ENCODE assay signal across 1 cellular context in the genomic region with DNA sequence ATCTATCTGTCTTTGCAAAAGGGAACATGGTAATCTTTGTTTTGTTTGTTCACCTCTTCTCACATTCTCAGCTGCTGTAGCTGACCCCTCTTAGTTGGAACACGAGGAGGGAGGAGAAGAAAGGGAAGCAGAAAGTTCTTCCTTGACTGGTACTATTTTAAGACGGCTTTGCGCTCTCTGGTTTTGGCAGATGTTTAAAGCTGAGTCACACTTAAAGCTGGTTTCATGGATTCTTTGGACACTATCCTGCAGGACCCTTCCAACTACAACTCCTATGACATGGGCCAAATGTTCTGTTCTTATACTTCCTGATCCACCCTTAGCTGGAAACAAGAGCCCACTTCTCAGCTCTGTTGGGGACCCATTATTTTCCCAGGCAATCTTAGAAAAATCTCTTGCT.
A peak's percentile ranks its signal among the peaks of the same experiment; 100 is the strongest.
TF ChIP-seq lines count a peak whose summit lies in the region.

No MANE protein-coding gene starts in this region.

TF ChIP-seq in K562, 482 proteins besides CTCF, POLR2A, EP300 and RAD21:
- TF ChIP-seq NFE2 (IDR thresholded peaks at IDR 0.05; ENCODE audit: low read depth) (peak; percentile 69), ZNF316 (IDR thresholded peaks at IDR 0.05) (0 out of 2 replicates have a peak, but pooled peaks have one; percentile 24), MAFG (tag; conservative IDR thresholded peaks at IDR 0.05) (0 out of 2 replicates have a peak, but pooled peaks have one; percentile 17), C11orf30 (IDR thresholded peaks at IDR 0.05; ENCODE audit: low read depth) (peak; percentile 34; the same call in 1 of the 2 replicates), HIVEP1 (CRISPR knock-in tag; IDR thresholded peaks at IDR 0.05) (no peak), ASH1L (IDR thresholded peaks at IDR 0.05; ENCODE audit: borderline replicate concordance, low read depth, partially characterized antibody) (no peak)
TF ChIP-seq in K562: peak in this region for 4.
